Comparison of ENCODE assay signal across 8 cellular contexts in the genomic region with DNA sequence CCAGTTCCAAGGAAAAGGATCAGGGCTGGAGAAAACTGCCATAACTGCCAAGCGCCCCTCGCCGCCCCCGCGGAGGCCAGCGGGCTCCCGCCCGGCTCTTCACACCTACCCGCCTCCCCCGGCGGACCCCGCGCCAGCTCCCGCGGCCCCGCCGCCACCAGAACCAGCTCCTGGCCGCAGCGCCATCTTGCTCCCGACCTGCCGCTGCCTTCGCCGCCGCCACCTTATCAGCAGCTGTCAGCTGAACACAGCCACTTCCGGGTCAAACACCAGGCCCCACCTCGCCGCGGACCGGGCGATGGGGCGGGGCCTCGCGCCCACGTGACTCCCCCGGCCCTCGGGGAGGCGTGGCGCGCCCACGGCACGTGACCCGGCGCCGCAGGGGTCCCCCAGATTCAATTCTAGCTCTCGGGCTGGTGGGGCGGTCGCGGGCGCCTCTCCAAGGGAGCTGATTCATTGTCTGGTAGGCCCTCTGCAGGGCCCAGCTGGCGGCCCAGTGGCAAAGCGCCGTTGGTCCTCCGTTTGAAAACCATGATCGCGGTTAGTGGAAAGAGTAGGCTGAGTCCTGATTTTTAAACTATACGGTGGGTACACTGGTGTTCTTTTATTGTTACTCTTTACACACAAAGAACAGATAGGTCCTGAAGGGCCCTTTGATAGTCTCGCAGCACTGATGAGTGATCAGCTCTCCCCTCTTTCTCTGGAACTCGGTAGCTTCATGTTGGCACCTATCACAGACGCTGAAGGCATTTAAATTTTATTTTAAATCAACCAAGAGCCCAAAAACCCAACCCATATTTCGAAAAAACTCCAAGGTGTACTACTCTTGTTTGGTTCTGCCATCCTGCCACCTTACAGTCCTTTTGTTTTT. TPM values are rescaled to one million over a fixed set of nuclear protein-coding genes. Genes with fewer than 3 reads are reported as not detected.
DNase-seq lines count a peak whose midpoint lies in the region; ATAC-seq lines count a peak whose summit lies in the region.

A gene with protein sequence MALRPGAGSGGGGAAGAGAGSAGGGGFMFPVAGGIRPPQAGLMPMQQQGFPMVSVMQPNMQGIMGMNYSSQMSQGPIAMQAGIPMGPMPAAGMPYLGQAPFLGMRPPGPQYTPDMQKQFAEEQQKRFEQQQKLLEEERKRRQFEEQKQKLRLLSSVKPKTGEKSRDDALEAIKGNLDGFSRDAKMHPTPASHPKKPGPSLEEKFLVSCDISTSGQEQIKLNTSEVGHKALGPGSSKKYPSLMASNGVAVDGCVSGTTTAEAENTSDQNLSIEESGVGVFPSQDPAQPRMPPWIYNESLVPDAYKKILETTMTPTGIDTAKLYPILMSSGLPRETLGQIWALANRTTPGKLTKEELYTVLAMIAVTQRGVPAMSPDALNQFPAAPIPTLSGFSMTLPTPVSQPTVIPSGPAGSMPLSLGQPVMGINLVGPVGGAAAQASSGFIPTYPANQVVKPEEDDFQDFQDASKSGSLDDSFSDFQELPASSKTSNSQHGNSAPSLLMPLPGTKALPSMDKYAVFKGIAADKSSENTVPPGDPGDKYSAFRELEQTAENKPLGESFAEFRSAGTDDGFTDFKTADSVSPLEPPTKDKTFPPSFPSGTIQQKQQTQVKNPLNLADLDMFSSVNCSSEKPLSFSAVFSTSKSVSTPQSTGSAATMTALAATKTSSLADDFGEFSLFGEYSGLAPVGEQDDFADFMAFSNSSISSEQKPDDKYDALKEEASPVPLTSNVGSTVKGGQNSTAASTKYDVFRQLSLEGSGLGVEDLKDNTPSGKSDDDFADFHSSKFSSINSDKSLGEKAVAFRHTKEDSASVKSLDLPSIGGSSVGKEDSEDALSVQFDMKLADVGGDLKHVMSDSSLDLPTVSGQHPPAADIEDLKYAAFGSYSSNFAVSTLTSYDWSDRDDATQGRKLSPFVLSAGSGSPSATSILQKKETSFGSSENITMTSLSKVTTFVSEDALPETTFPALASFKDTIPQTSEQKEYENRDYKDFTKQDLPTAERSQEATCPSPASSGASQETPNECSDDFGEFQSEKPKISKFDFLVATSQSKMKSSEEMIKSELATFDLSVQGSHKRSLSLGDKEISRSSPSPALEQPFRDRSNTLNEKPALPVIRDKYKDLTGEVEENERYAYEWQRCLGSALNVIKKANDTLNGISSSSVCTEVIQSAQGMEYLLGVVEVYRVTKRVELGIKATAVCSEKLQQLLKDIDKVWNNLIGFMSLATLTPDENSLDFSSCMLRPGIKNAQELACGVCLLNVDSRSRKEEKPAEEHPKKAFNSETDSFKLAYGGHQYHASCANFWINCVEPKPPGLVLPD (N-terminal part only) (minus strand): TSS at position 249 of the 871 bp plus-strand sequence. CDS start 63 bp downstream, at position 186.

- H3K4me2 ChIP-seq in BLaER1 = peak within 1 kb of the TSS; percentile 80

- intact Hi-C loops in activated CD4-positive, alpha-beta T cell treated with anti-CD3 and anti-CD28 coated beads, Interleukin-2, amount 10 ng/mL, durations not matched to agents 24 days and 14 days (cut with micrococcal nuclease) = loop anchor here (2.0 to 10.0 kb wide), 5 partner anchors 33 to 208 kb away; partner anchors contain the start of genes ACACA, DDX52, DUSP14 and TADA2A

- peak within 1 kb of the TSS; percentile 96 for H3K9ac ChIP-seq in BLaER1

- peak within 1 kb of the TSS; percentile 92 for H3K27ac Mint-ChIP-seq in activated CD4-positive, alpha-beta T cell treated with anti-CD3 and anti-CD28 coated beads, Interleukin-2, amount 10 ng/mL, durations not matched to agents 24 days and 14 days

- peak within 1 kb of the TSS; percentile 97 for H3K27ac ChIP-seq in BLaER1

- peaks cover 4% of the 10 kb centered on the region; the same call in 1 of the 2 replicates for H3K9me3 ChIP-seq in BLaER1

- peaks cover 29% of the 10 kb centered on the region for H3K4me1 ChIP-seq in BLaER1

- 0 out of 2 replicates have a peak, but pooled peaks cover 14% of the 10 kb centered on the region for H4K20me1 ChIP-seq in BLaER1

- ATAC-seq in GM19324 (IDR thresholded peaks at IDR 0.05; ENCODE audit: low FRiP score, unreplicated experiment) = peak; percentile 90
- ATAC-seq in HG03469 (IDR thresholded peaks at IDR 0.05; ENCODE audit: unreplicated experiment) = peak; percentile 74
- peak; percentile 98 for ATAC-seq in left lobe of liver

- H3K27me3 Mint-ChIP-seq in activated CD4-positive, alpha-beta T cell treated with anti-CD3 and anti-CD28 coated beads, Interleukin-2, amount 10 ng/mL, durations not matched to agents 24 days and 14 days = no peaks in the 10 kb centered on the region

- no peaks in the 10 kb centered on the region for H3K9me3 Mint-ChIP-seq in activated CD4-positive, alpha-beta T cell treated with anti-CD3 and anti-CD28 coated beads, Interleukin-2, amount 10 ng/mL, durations not matched to agents 24 days and 14 days

- H3K4me3 Mint-ChIP-seq in activated CD4-positive, alpha-beta T cell treated with anti-CD3 and anti-CD28 coated beads, Interleukin-2, amount 10 ng/mL, durations not matched to agents 24 days and 14 days = peak within 1 kb of the TSS; percentile 92

- DNase-seq in NCI-H526 (lab: John Stamatoyannopoulos, UW) = peak; percentile 81 to 96
- DNase-seq in activated CD4-positive, alpha-beta T cell treated with anti-CD3 and anti-CD28 coated beads, Interleukin-2, amount 10 ng/mL, durations not matched to agents 24 days and 14 days = peak; percentile 98
- DNase-seq in cortex of kidney (lab: John Stamatoyannopoulos, UW) = peak; percentile 56
- peak; percentile 96 for DNase-seq in left lobe of liver (ENCODE audit: low spot score)
- DNase-seq in stimulated activated CD4-positive, alpha-beta T cell treated with anti-CD3 and anti-CD28 coated beads, Interleukin-2, amount 100 ng/mL, for 4 hours (ENCODE audit: low read depth) = peak; percentile 91

- peak within 1 kb of the TSS; percentile 90 for H3K4me3 ChIP-seq in BLaER1

- H3K27me3 ChIP-seq in BLaER1 = no peaks in the 10 kb centered on the region

- H3K36me3 Mint-ChIP-seq in activated CD4-positive, alpha-beta T cell treated with anti-CD3 and anti-CD28 coated beads, Interleukin-2, amount 10 ng/mL, durations not matched to agents 24 days and 14 days (ENCODE audit: low read depth) = peaks cover 24% of the 10 kb centered on the region

- H3K36me3 ChIP-seq in BLaER1 = peaks cover 36% of the 10 kb centered on the region

- peaks cover 33% of the 10 kb centered on the region for H3K4me1 Mint-ChIP-seq in activated CD4-positive, alpha-beta T cell treated with anti-CD3 and anti-CD28 coated beads, Interleukin-2, amount 10 ng/mL, durations not matched to agents 24 days and 14 days

RNA-seq across cellular contexts. Expression of the gene that starts here (rescaled TPM):
- total RNA-seq in activated CD4-positive, alpha-beta T cell treated with anti-CD3 and anti-CD28 coated beads, Interleukin-2, amount 10 ng/mL, durations not matched to agents 24 days and 14 days = 44.1 and 45.3 TPM in 2 replicates
- 15.7 TPM for total RNA-seq in left lobe of liver

Comparison
In these comparisons a context has a peak if more than half of its experiments do, and no peak if none do; other contexts are left out.
1. Peak in every context shown above with its lines: DNase-seq, ATAC-seq, H3K4me3 ChIP-seq and H3K27ac ChIP-seq.